Comparison of ENCODE assay signal across 8 cellular contexts in the genomic region with DNA sequence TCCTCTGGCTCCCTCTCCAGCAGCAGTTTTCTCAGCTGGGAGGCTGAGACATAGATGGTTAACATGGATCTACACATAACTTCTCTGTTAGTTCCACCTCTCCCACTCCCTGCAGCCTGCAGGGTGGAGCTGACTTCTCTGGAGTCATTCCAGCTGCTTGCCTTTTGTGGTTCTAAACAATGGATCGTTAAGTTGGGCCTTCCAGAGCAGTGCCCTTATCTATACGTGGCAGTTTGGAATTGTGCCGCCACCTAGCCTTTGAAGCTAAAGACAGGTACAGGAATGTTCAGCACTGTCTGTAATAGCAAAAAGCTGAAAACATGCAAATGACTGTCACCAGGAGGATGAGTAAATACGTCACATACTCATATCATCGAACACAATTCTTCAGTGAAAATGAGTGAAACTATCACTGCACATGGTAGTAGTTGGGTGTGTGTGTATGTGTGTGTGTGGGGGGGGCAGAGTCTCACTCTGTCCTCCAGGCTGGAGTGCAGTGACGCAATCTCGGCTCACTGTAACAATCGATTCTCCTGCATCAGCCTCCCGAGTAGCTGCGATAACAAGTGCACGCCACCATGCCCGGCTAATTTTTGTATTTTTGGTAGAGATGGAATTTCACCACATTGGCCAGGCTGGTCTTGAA. TPM values are rescaled to one million over a fixed set of nuclear protein-coding genes. Genes with fewer than 3 reads are reported as not detected.
DNase-seq lines count a peak whose midpoint lies in the region; ATAC-seq, FAIRE-seq and TF ChIP-seq lines count a peak whose summit lies in the region.

No MANE protein-coding gene starts in this region.

- no peak for FAIRE-seq in pancreas (lab: Jason Lieb, UNC)

- no peak for TF ChIP-seq CTCF in pancreas (IDR thresholded peaks at IDR 0.05)

- no peaks in the 10 kb centered on the region for H3K27me3 ChIP-seq in pancreas
- H3K27me3 ChIP-seq in aorta (ENCODE audit: control insufficient read depth in 1 of 2, insufficient read depth in 2 of 2, low read length in 1 of 2) = no peaks in the 10 kb centered on the region

- DNase-seq in GM04503 (ENCODE audit: low read depth) (peak; percentile 28), NCI-H69 (lab: John Stamatoyannopoulos, UW) (peak; percentile 84), fibroblast of peridontal ligament (ENCODE audit: extremely low read depth) (peak; percentile 70), pancreas (peak in 5 of 6 donors; percentile 57 to 79 (median 73)), NCI-H2029 treated with DMSO at 0.1 percent for 48 hours (lab: John Stamatoyannopoulos, UW) (no peak), aorta (no peak)
- DNase-seq in activated naive CD4-positive, alpha-beta T cell treated with anti-CD3 and anti-CD28 coated beads, Interleukin-2, amount 50 U/mL, for 16 hours = no peak

- ATAC-seq in pancreas (peak; percentile 61 to 84 (median 76)), HG02759 (IDR thresholded peaks at IDR 0.05; ENCODE audit: unreplicated experiment) (no peak), aorta (ENCODE audit: low FRiP score) (no peak)

- 31 to 32% methylated on average over 12 of the region's 12 CpGs for WGBS in pancreas, 2 donors
- WGBS in aorta, 2 donors = 83% methylated on average over 12 of the region's 12 CpGs

- no peak overlapping the region for H3K4me3 ChIP-seq in pancreas
- H3K4me3 ChIP-seq in aorta (ENCODE audit: low read length in 2 of 2) = no peak overlapping the region

- H3K9me3 ChIP-seq in pancreas = no peaks in the 10 kb centered on the region
- no peaks in the 10 kb centered on the region for H3K9me3 ChIP-seq in aorta (ENCODE audit: control insufficient read depth, low read length)

- intact Hi-C loops in pancreas (cut with DNase I) (no loop called here), aorta (cut with DNase I) (no loop called here)

- H3K36me3 ChIP-seq in pancreas = no peaks in the 10 kb centered on the region
- H3K36me3 ChIP-seq in aorta (ENCODE audit: control insufficient read depth in 1 of 2, insufficient read depth in 2 of 2, low read length in 1 of 2) = no peaks in the 10 kb centered on the region

- H3K27ac ChIP-seq in pancreas (peak overlapping the region in 3 of 4 donors; percentile 38 to 67 (median 53)), aorta (ENCODE audit: low read depth in 1 of 2, low read length in 2 of 2) (no peak overlapping the region)

- peaks cover 16 to 39% (median 37%) of the 10 kb centered on the region in 3 donors for H3K4me1 ChIP-seq in pancreas
- H3K4me1 ChIP-seq in aorta (ENCODE audit: control insufficient read depth in 1 of 2, insufficient read depth in 2 of 2, low read length in 2 of 2) = no peaks in the 10 kb centered on the region

RNA-seq across cellular contexts. Expression of gene SH2D6, which starts 50.3 kb away (rescaled TPM):
- total RNA-seq in pancreas (1 to 10 TPM in 5 of 6 donors, under 1 TPM in 1; 0.70 to 9.7 (median 2.8) TPM), aorta (not detected)
- polyA plus RNA-seq in pancreas (10 to 100 TPM; 21.3 to 28.1 TPM), aorta (1 to 10 TPM in 1 of 2 donors, not detected in 1; 1.5 TPM)

RNA-seq across cellular contexts. Expression of gene CAPG, which starts 58.7 kb away (rescaled TPM):
- total RNA-seq in pancreas = 100 to 1,000 TPM in 1 of 6 donors, 10 to 100 TPM in 5; 10.9 to 111 (median 29.0) TPM
- polyA plus RNA-seq in pancreas = 10 to 100 TPM; 37.6 to 41.3 TPM
- 10 to 100 TPM; 67.1 to 78.5 TPM for total RNA-seq in aorta
- polyA plus RNA-seq in aorta = 100 to 1,000 TPM in 1 of 2 donors, 10 to 100 TPM in 1; 24.9 to 103 TPM

Comparison
In these comparisons a context has a peak if more than half of its experiments do, and no peak if none do; other contexts are left out.
1. DNase-seq: peak in GM04503 (single experiment), NCI-H69 (single experiment), fibroblast of peridontal ligament (single experiment) and pancreas (5 of 6); none in NCI-H2029 treated with DMSO at 0.1 percent for 48 hours (single experiment), activated naive CD4-positive, alpha-beta T cell treated with anti-CD3 and anti-CD28 coated beads, Interleukin-2, amount 50 U/mL, for 16 hours (single experiment) and aorta (0 of 2).
2. ATAC-seq: peak in pancreas (4 of 4); none in HG02759 (single experiment) and aorta (single experiment).
3. H3K27ac ChIP-seq: peak in pancreas (3 of 4); none in aorta (0 of 2).